19 cellular contexts compared by ENCODE assay signal in genomic region chr1:76082084-76082483, GRCh38.
"Had no signal": no experiment of that assay in that cellular context is flagged by ENCODE, and none has a peak within 500 bp of the region (broad histone marks: within the 10 kb centered on the region; RNA-seq: fewer than 3 reads in every experiment).

No MANE protein-coding gene starts in this region.

- H3K36me3 Mint-ChIP-seq: naive thymus-derived CD8-positive, alpha-beta T cell; type B pancreatic cell had no signal

- ATAC-seq: foreskin keratinocyte; left cardiac atrium; lower lobe of right lung; naive thymus-derived CD8-positive, alpha-beta T cell; pancreas; right cardiac atrium had no signal

- H3K9me3 Mint-ChIP-seq: endodermal cell; naive thymus-derived CD8-positive, alpha-beta T cell; type B pancreatic cell had no signal

- DNase-seq: effector CD4-positive, alpha-beta T cell; endodermal cell; erythroblast; foreskin keratinocyte; kidney; left cardiac atrium; left ventricle myocardium inferior; lower lobe of right lung; naive thymus-derived CD8-positive, alpha-beta T cell; occipital lobe; pancreas; right cardiac atrium; small intestine; stimulated activated CD4-positive, alpha-beta T cell treated with anti-CD3 and anti-CD28 coated beads, Interleukin-2, amount 100 ng/mL, for 48 hours; stimulated activated naive CD4-positive, alpha-beta T cell treated with Interleukin-2 at 50 U/mL for 16 hours had no signal

- H3K27ac Mint-ChIP-seq: endodermal cell; naive thymus-derived CD8-positive, alpha-beta T cell; progenitor cell of endocrine pancreas; type B pancreatic cell had no signal

- H3K4me3 Mint-ChIP-seq: endodermal cell; memory B cell; naive thymus-derived CD8-positive, alpha-beta T cell; type B pancreatic cell had no signal

- H3K27me3 Mint-ChIP-seq: naive thymus-derived CD8-positive, alpha-beta T cell had no signal

- H3K9me3 ChIP-seq: left ventricle myocardium inferior, lower lobe of right lung, pancreas had no signal

- H3K36me3 ChIP-seq: left ventricle myocardium inferior, lower lobe of right lung, pancreas had no signal

- H3K4me3 ChIP-seq: coronary artery, left ventricle myocardium inferior, lower lobe of right lung, pancreas had no signal

- H3K4me1 ChIP-seq: foreskin keratinocyte, lower lobe of right lung, pancreas had no signal

- H3K27ac ChIP-seq: coronary artery, foreskin keratinocyte, left ventricle myocardium inferior, lower lobe of right lung, pancreas had no signal

- H3K27me3 ChIP-seq: foreskin keratinocyte, pancreas had no signal
